Comparison of ENCODE assay signal across 8 cellular contexts in the genomic region with DNA sequence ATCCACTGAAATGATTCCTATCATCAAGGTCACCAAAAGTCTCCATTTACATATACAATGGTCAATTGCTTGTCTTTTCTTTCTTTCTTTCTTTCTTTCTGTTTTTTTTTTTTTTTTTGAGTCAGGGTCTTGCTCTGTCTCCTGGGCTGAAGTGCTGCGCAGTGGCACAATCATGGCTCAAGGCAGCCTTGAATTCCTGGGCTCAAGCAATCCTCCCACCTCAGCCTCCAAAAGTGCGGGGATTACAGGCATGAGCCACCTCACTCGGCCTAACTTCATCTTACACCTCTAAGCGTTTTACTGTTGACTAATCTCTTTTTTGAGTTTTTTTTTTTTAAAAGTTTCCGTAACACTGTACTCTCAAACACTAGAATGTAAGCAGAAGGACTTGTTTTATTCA. TPM values are rescaled to one million over a fixed set of nuclear protein-coding genes. Genes with fewer than 3 reads are reported as not detected.
DNase-seq lines count a peak whose midpoint lies in the region; ATAC-seq and TF ChIP-seq lines count a peak whose summit lies in the region.
"Had no signal": no experiment of that assay in that cellular context is flagged by ENCODE, and none has a peak within 500 bp of the region (broad histone marks: within the 10 kb centered on the region; RNA-seq: fewer than 3 reads in every experiment).

No MANE protein-coding gene starts in this region.

- no peaks in the 10 kb centered on the region for H3K27me3 ChIP-seq in HL-60 (ENCODE audit: insufficient read depth, poor library complexity, severe bottlenecking)

- no peak for TF ChIP-seq CTCF in HL-60 (IDR thresholded peaks at IDR 0.05; ENCODE audit: insufficient read depth, low read length)

- H3K27ac Mint-ChIP-seq in activated T-cell treated with anti-CD3 and anti-CD28 coated beads, Interleukin-2, amount 50 U/mL, for 72 hours = peak overlapping the region; percentile 86
- peak overlapping the region; percentile 96 for H3K27ac Mint-ChIP-seq in stimulated activated effector memory CD8-positive, alpha-beta T cell treated with anti-CD3 and anti-CD28 coated beads, Interleukin-12 subunit alpha, Interleukin-12 subunit beta, amount 100 ng/mL, for 72 hours

- H3K9me3 Mint-ChIP-seq in activated T-cell treated with anti-CD3 and anti-CD28 coated beads, Interleukin-2, amount 50 U/mL, for 72 hours = no peaks in the 10 kb centered on the region
- no peaks in the 10 kb centered on the region for H3K9me3 Mint-ChIP-seq in stimulated activated effector memory CD8-positive, alpha-beta T cell treated with anti-CD3 and anti-CD28 coated beads, Interleukin-12 subunit alpha, Interleukin-12 subunit beta, amount 100 ng/mL, for 72 hours

- H3K36me3 Mint-ChIP-seq in activated T-cell treated with anti-CD3 and anti-CD28 coated beads, Interleukin-2, amount 50 U/mL, for 72 hours (ENCODE audit: insufficient read depth in 2 of 2) = peaks cover 2 to 11% of the 10 kb centered on the region in 2 donors
- H3K36me3 Mint-ChIP-seq in stimulated activated effector memory CD8-positive, alpha-beta T cell treated with anti-CD3 and anti-CD28 coated beads, Interleukin-12 subunit alpha, Interleukin-12 subunit beta, amount 100 ng/mL, for 72 hours = peaks cover 64% of the 10 kb centered on the region

- H3K4me3 Mint-ChIP-seq in activated T-cell treated with anti-CD3 and anti-CD28 coated beads, Interleukin-2, amount 50 U/mL, for 72 hours = peak overlapping the region; percentile 89 to 98
- peak overlapping the region; percentile 92 for H3K4me3 Mint-ChIP-seq in stimulated activated effector memory CD8-positive, alpha-beta T cell treated with anti-CD3 and anti-CD28 coated beads, Interleukin-12 subunit alpha, Interleukin-12 subunit beta, amount 100 ng/mL, for 72 hours

- DNase-seq in HL-60 (ENCODE audit: low read depth in 1 of 2, low spot score in 1 of 2) (no peak), midbrain (lab: John Stamatoyannopoulos, UW) (no peak), SKM-1 treated with dmso at 0.1 percent for 144 hours (lab: John Stamatoyannopoulos, UW; ENCODE audit: unreplicated experiment) (no peak), NCI-H345 treated with DMSO at 0.1 percent for 48 hours (lab: John Stamatoyannopoulos, UW; ENCODE audit: unreplicated experiment) (no peak)
- DNase-seq in activated T-cell treated with anti-CD3 and anti-CD28 coated beads, Interleukin-2, amount 50 U/mL, for 72 hours = no peak
- no peak for DNase-seq in stimulated activated effector memory CD8-positive, alpha-beta T cell treated with anti-CD3 and anti-CD28 coated beads, Interleukin-12 subunit alpha, Interleukin-12 subunit beta, amount 100 ng/mL, for 72 hours (ENCODE audit: low spot score in 2 of 2)

- peaks cover 43% of the 10 kb centered on the region for H3K4me1 Mint-ChIP-seq in activated T-cell treated with anti-CD3 and anti-CD28 coated beads, Interleukin-2, amount 50 U/mL, for 72 hours (ENCODE audit: low read depth)
- H3K4me1 Mint-ChIP-seq in stimulated activated effector memory CD8-positive, alpha-beta T cell treated with anti-CD3 and anti-CD28 coated beads, Interleukin-12 subunit alpha, Interleukin-12 subunit beta, amount 100 ng/mL, for 72 hours = peaks cover 37% of the 10 kb centered on the region

- H3K4me3 ChIP-seq in HL-60 (replicated peaks; ENCODE audit: insufficient read depth, low read length) = peak overlapping the region; percentile 72
- peak overlapping the region; percentile 98 for H3K4me3 ChIP-seq in iPS-11a (ENCODE audit: low read depth, low read length)

- H3K27me3 Mint-ChIP-seq in activated T-cell treated with anti-CD3 and anti-CD28 coated beads, Interleukin-2, amount 50 U/mL, for 72 hours (ENCODE audit: low read depth) = no peaks in the 10 kb centered on the region

- peak overlapping the region; percentile 86; the same call in 1 of the 2 replicates for H3K27ac ChIP-seq in HL-60 (replicated peaks)

- no peak for ATAC-seq in activated T-cell treated with anti-CD3 and anti-CD28 coated beads, Interleukin-2, amount 50 U/mL, for 72 hours (replicated peaks in 1 of 2)
- ATAC-seq in stimulated activated effector memory CD8-positive, alpha-beta T cell treated with anti-CD3 and anti-CD28 coated beads, Interleukin-12 subunit alpha, Interleukin-12 subunit beta, amount 100 ng/mL, for 72 hours = no peak

RNA-seq across cellular contexts. Expression of gene SF3B6, which starts 0.9 kb away (rescaled TPM):
- 100 to 1,000 TPM; 110 to 115 TPM for total RNA-seq in activated T-cell treated with anti-CD3 and anti-CD28 coated beads, Interleukin-2, amount 50 U/mL, for 72 hours

RNA-seq across cellular contexts. Expression of gene TP53I3, which starts 9.4 kb away (rescaled TPM):
- 1 to 10 TPM; 1.8 to 4.0 TPM for total RNA-seq in activated T-cell treated with anti-CD3 and anti-CD28 coated beads, Interleukin-2, amount 50 U/mL, for 72 hours

RNA-seq across cellular contexts. Expression of gene FKBP1B, which starts 25.7 kb away (rescaled TPM):
- 1 to 10 TPM; 2.2 to 4.2 TPM for total RNA-seq in activated T-cell treated with anti-CD3 and anti-CD28 coated beads, Interleukin-2, amount 50 U/mL, for 72 hours

RNA-seq across cellular contexts. Expression of gene WDCP, which starts 28.1 kb away (rescaled TPM):
- total RNA-seq in activated T-cell treated with anti-CD3 and anti-CD28 coated beads, Interleukin-2, amount 50 U/mL, for 72 hours = 10 to 100 TPM; 14.9 to 17.7 TPM

RNA-seq across cellular contexts. Expression of gene PFN4, which starts 47.9 kb away (rescaled TPM):
- under 1 TPM; 0.29 to 0.72 TPM for total RNA-seq in activated T-cell treated with anti-CD3 and anti-CD28 coated beads, Interleukin-2, amount 50 U/mL, for 72 hours
- total RNA-seq: T-helper 2 cell treated with Interferon-gamma antibody and Interleukin-4, amounts not matched to agents 100 ng/mL and 5 ng/mL, for 36 hours had no signal
